ENCODE assay signal across 11 cellular contexts in genomic region chr14:101834387-101835165, GRCh38.
DNase-seq lines count a peak whose midpoint lies in the region; ATAC-seq, FAIRE-seq and TF ChIP-seq lines count a peak whose summit lies in the region.
"Had no signal": no experiment of that assay in that cellular context is flagged by ENCODE, and none has a peak within 500 bp of the region (broad histone marks: within the 10 kb centered on the region; RNA-seq: fewer than 3 reads in every experiment).

No MANE protein-coding gene starts in this region.

- H4K20me1 ChIP-seq in HepG2 (ENCODE audit: insufficient read depth, low read length), result 0 out of 2 replicates have a peak, but pooled peaks cover 9% of the 10 kb centered on the region

- H3K4me1 ChIP-seq in HepG2 (ENCODE audit: insufficient read depth, low read length) (no peaks in the 10 kb centered on the region), stomach (peaks cover 48 to 97% (median 77%) of the 10 kb centered on the region in 4 donors)

- intact Hi-C loops in HepG2 (cut with micrococcal nuclease; ENCODE audit: unreplicated experiment) (no loop called here), stomach (cut with DNase I; ENCODE audit: low total_unique reads) (no loop called here)

- BruUV-seq in HepG2 (replicated peaks; lab: Mats Ljungman, UMichigan), result no TSS peak

- H3K4me3 ChIP-seq in HepG2 (replicated peaks in 1 of 3; ENCODE audit: insufficient read depth in 1 of 3, low read depth in 2 of 3, low read length in 3 of 3) (no peak overlapping the region), stomach (no peak overlapping the region)
- H3K4me3 ChIP-seq: K562, tibial artery had no signal

- H3K36me3 ChIP-seq in HepG2 (replicated peaks in 1 of 2; ENCODE audit: control insufficient read depth in 1 of 2, insufficient read depth in 2 of 2, low read length in 2 of 2) (peaks cover 6 to 23% of the 10 kb centered on the region in 2 experiments; a peak in 3 of 5 replicates), stomach (peaks cover 0 to 10% (median 4%) of the 10 kb centered on the region in 4 donors)

- H3K79me2 ChIP-seq in HepG2 (ENCODE audit: insufficient read depth, low read length), result peaks cover 43% of the 10 kb centered on the region

- H3K4me2 ChIP-seq in HepG2 (ENCODE audit: low read depth, low read length), result no peak overlapping the region

- H3K9ac ChIP-seq in HepG2 (ENCODE audit: insufficient read depth, low read depth, low read length), result no peak overlapping the region

- H3K27ac Mint-ChIP-seq in activated T-cell treated with anti-CD3 and anti-CD28 coated beads, Interleukin-2, amount 50 U/mL, for 24 hours, result peak overlapping the region; percentile 86
- peak overlapping the region in 4 of 5 experiments; percentile 57 to 84 (median 77) for H3K27ac Mint-ChIP-seq in brain

- H3K4me1 Mint-ChIP-seq in activated T-cell treated with anti-CD3 and anti-CD28 coated beads, Interleukin-2, amount 50 U/mL, for 24 hours (ENCODE audit: low read depth), result peaks cover 93% of the 10 kb centered on the region
- peaks cover 89% of the 10 kb centered on the region for H3K4me1 Mint-ChIP-seq in activated T-cell treated with anti-CD3 and anti-CD28 coated beads, Interleukin-2, amount 50 U/mL, for 4 hours (ENCODE audit: low read depth)
- H3K4me1 Mint-ChIP-seq in brain, result peaks cover 63% of the 10 kb centered on the region

- DNase-seq in activated T-cell treated with anti-CD3 and anti-CD28 coated beads, Interleukin-2, amount 50 U/mL, for 24 hours, result no peak
- DNase-seq in activated T-cell treated with anti-CD3 and anti-CD28 coated beads, Interleukin-2, amount 50 U/mL, for 4 hours, result no peak
- DNase-seq in HepG2 (ENCODE audit: low spot score) (no peak), stomach (peak; percentile 57), ecto neural progenitor cell (ENCODE audit: low spot score) (no peak), NCI-H345 (lab: John Stamatoyannopoulos, UW) (no peak)
- no peak for DNase-seq in stimulated activated CD4-positive, alpha-beta T cell treated with anti-CD3 and anti-CD28 coated beads, Interleukin-15, amount 100 ng/mL, for 24 hours
- DNase-seq: NCI-H69, tibial artery had no signal

- POLR2A ChIA-PET in HepG2 (lab: Yijun Ruan, JAX), result interaction anchor here (1.0 kb wide), 1 partner anchor 25 kb away, joined by 3 read pairs; no protein-coding TSS in a partner anchor

- H3K36me3 Mint-ChIP-seq in activated T-cell treated with anti-CD3 and anti-CD28 coated beads, Interleukin-2, amount 50 U/mL, for 24 hours (ENCODE audit: low read depth), result peaks cover 83% of the 10 kb centered on the region
- peaks cover 18% of the 10 kb centered on the region for H3K36me3 Mint-ChIP-seq in activated T-cell treated with anti-CD3 and anti-CD28 coated beads, Interleukin-2, amount 50 U/mL, for 4 hours (ENCODE audit: insufficient read depth)
- peaks cover 29% of the 10 kb centered on the region for H3K36me3 Mint-ChIP-seq in brain

- H3K27ac ChIP-seq in HepG2 (ENCODE audit: extremely low read length, insufficient read depth, low read length), result no peak overlapping the region
- peak overlapping the region; percentile 64 to 84 (median 73) for H3K27ac ChIP-seq in stomach

- FAIRE-seq in HepG2 (lab: Jason Lieb, UNC), result no peak
- FAIRE-seq: K562 had no signal

- CTCF ChIA-PET in HepG2 (lab: Yijun Ruan, JAX; ENCODE audit: low intra/inter-chr PET ratio, low total read pairs), result no interaction called here

- H3K27me3 ChIP-seq in HepG2 (ENCODE audit: control insufficient read depth in 1 of 2, insufficient read depth in 2 of 2, low read length in 2 of 2) (no peaks in the 10 kb centered on the region), stomach (no peaks in the 10 kb centered on the region)
- H3K27me3 ChIP-seq: tibial artery had no signal

- 93% methylated on average over 4 of the region's 6 CpGs for WGBS in HepG2 (ENCODE audit: low lambda C conversion rate)
- 52 to 67% (median 56%) methylated on average over 6 of the region's 6 CpGs for WGBS in stomach, 5 donors

- H3K9me3 ChIP-seq in HepG2 (ENCODE audit: low read length), result no peaks in the 10 kb centered on the region
- H3K9me3 ChIP-seq in stomach, result no peaks in the 10 kb centered on the region
- H3K9me3 ChIP-seq: tibial artery had no signal

- no peak for TF ChIP-seq POLR2A in HepG2 (IDR thresholded peaks at IDR 0.05; ENCODE audit: insufficient read depth in 1 of 2, low read depth in 2 of 2, low read length in 2 of 2)
- no peak for TF ChIP-seq POLR2A in stomach (IDR thresholded peaks at IDR 0.05)

- no peak for TF ChIP-seq EP300 in HepG2 (IDR thresholded peaks at IDR 0.05; ENCODE audit: low read depth in 2 of 2, low read length in 2 of 2)
- no peak for TF ChIP-seq EP300 in HepG2 (CRISPR knock-in tag; IDR thresholded peaks at IDR 0.05; ENCODE audit: borderline replicate concordance)
- no peak for TF ChIP-seq EP300 in stomach (IDR thresholded peaks at IDR 0.05)

- no peak for TF ChIP-seq RAD21 in HepG2 (CRISPR knock-in tag; IDR thresholded peaks at IDR 0.05)

- no peak overlapping the region for H3K4me3 Mint-ChIP-seq in activated T-cell treated with anti-CD3 and anti-CD28 coated beads, Interleukin-2, amount 50 U/mL, for 24 hours
- no peak overlapping the region for H3K4me3 Mint-ChIP-seq in activated T-cell treated with anti-CD3 and anti-CD28 coated beads, Interleukin-2, amount 50 U/mL, for 4 hours
- peak overlapping the region in 1 of 5 experiments; percentile 30 for H3K4me3 Mint-ChIP-seq in brain

- no peak overlapping the region for H2AFZ ChIP-seq in HepG2 (ENCODE audit: low read length)

- no peak for ATAC-seq in activated T-cell treated with anti-CD3 and anti-CD28 coated beads, Interleukin-2, amount 50 U/mL, for 4 hours
- no peak for ATAC-seq in HepG2
- ATAC-seq: K562 had no signal

- no peaks in the 10 kb centered on the region for H3K9me3 Mint-ChIP-seq in activated T-cell treated with anti-CD3 and anti-CD28 coated beads, Interleukin-2, amount 50 U/mL, for 24 hours
- H3K9me3 Mint-ChIP-seq in activated T-cell treated with anti-CD3 and anti-CD28 coated beads, Interleukin-2, amount 50 U/mL, for 4 hours, result no peaks in the 10 kb centered on the region
- H3K9me3 Mint-ChIP-seq in brain, result no peaks in the 10 kb centered on the region

- TF ChIP-seq CTCF in brain (conservative IDR thresholded peaks at IDR 0.05), result no peak
- no peak for TF ChIP-seq CTCF in HepG2 (CRISPR knock-in tag; IDR thresholded peaks at IDR 0.05)
- no peak for TF ChIP-seq CTCF in stomach (IDR thresholded peaks at IDR 0.05)

- in situ Hi-C loops in HepG2 (cut with HindIII; ENCODE audit: extremely low pct_ligation_motif_present, low pct_unique_long_range_greater_than_20kb), result no loop called here

- no peaks in the 10 kb centered on the region for H3K27me3 Mint-ChIP-seq in activated T-cell treated with anti-CD3 and anti-CD28 coated beads, Interleukin-2, amount 50 U/mL, for 24 hours
- H3K27me3 Mint-ChIP-seq in activated T-cell treated with anti-CD3 and anti-CD28 coated beads, Interleukin-2, amount 50 U/mL, for 4 hours (ENCODE audit: low read depth), result no peaks in the 10 kb centered on the region
- H3K27me3 Mint-ChIP-seq in brain, result no peaks in the 10 kb centered on the region

TF ChIP-seq in HepG2, 621 proteins besides CTCF, POLR2A, EP300 and RAD21:
- 0 out of 2 replicates have a peak, but pooled peaks have one; percentile 4 for TF ChIP-seq ATF7 (IDR thresholded peaks at IDR 0.05)
- TF ChIP-seq ATF7 (CRISPR knock-in tag; IDR thresholded peaks at IDR 0.05), result no peak
- TF ChIP-seq HMGXB3 (CRISPR knock-in tag; IDR thresholded peaks at IDR 0.05; ENCODE audit: borderline replicate concordance), result no peak
